Comparison of ENCODE assay signal across 12 cellular contexts in genomic region chr4:124483043-124483906, GRCh38.
DNase-seq lines count a peak whose midpoint lies in the region; TF ChIP-seq lines count a peak whose summit lies in the region.
"Had no signal": no experiment of that assay in that cellular context is flagged by ENCODE, and none has a peak within 500 bp of the region (broad histone marks: within the 10 kb centered on the region; RNA-seq: fewer than 3 reads in every experiment).

No MANE protein-coding gene starts in this region.

- TF ChIP-seq CTCF in fibroblast of lung (conservative IDR thresholded peaks at IDR 0.05 in 1 of 2, IDR thresholded peaks at IDR 0.05 in 1 of 2; ENCODE audit: low read depth in 1 of 2, low read length in 2 of 2) = no peak
- TF ChIP-seq CTCF in parathyroid adenoma (IDR thresholded peaks at IDR 0.05) = no peak
- TF ChIP-seq CTCF in GM13977 (IDR thresholded peaks at IDR 0.05; ENCODE audit: extremely low read depth, insufficient read depth, missing control alignments) = no peak
- no peak for TF ChIP-seq CTCF in sigmoid colon (IDR thresholded peaks at IDR 0.05)

- H3K79me2 ChIP-seq in fibroblast of lung (ENCODE audit: control insufficient read depth, insufficient read depth, low read length) (no peaks in the 10 kb centered on the region), parathyroid adenoma (no peaks in the 10 kb centered on the region)

- peak overlapping the region; percentile 11 for H2AFZ ChIP-seq in fibroblast of lung (ENCODE audit: low read length)
- H2AFZ ChIP-seq in parathyroid adenoma = peak overlapping the region; percentile 11

- no peak for TF ChIP-seq EP300 in sigmoid colon (IDR thresholded peaks at IDR 0.05)

- H3K4me2 ChIP-seq in fibroblast of lung (ENCODE audit: extremely low read depth, insufficient read depth, low read length) (no peak overlapping the region), parathyroid adenoma (ENCODE audit: low read length) (no peak overlapping the region)

- 35 to 45% methylated on average over 6 of the region's 6 CpGs for WGBS in sigmoid colon, 2 donors

- intact Hi-C loops in sigmoid colon (cut with DNase I) = no loop called here

- H3K9me3 ChIP-seq in fibroblast of lung (ENCODE audit: control insufficient read depth, insufficient read depth, low read depth, low read length) (no peaks in the 10 kb centered on the region), parathyroid adenoma (ENCODE audit: control insufficient read depth, low read length) (no peaks in the 10 kb centered on the region), sigmoid colon (no peaks in the 10 kb centered on the region)
- H3K9me3 ChIP-seq: testis had no signal

- in situ Hi-C loops in GM13977 (cut with MboI; ENCODE audit: low pct_unique_long_range_greater_than_20kb, low sequenced_read_pairs, unreplicated experiment) = no loop called here

- H3K27ac ChIP-seq in fibroblast of lung (ENCODE audit: insufficient read depth, low read length) (no peak overlapping the region), parathyroid adenoma (no peak overlapping the region), sigmoid colon (no peak overlapping the region)
- H3K27ac ChIP-seq: testis had no signal

- DNase-seq in NCI-H1417 (lab: John Stamatoyannopoulos, UW) = peak in 2 of 3 experiments; percentile 9 to 63
- DNase-seq in NCI-H1417 treated with DMSO at 0.1 percent for 48 hours (lab: John Stamatoyannopoulos, UW) = no peak
- DNase-seq in NCI-H748 (lab: John Stamatoyannopoulos, UW; ENCODE audit: unreplicated experiment) = peak; percentile 73
- peak; percentile 11 to 41 for DNase-seq in fibroblast of lung (ENCODE audit: low read depth in 2 of 2)
- DNase-seq in NCI-H446 treated with DMSO at 0.1 percent for 48 hours (lab: John Stamatoyannopoulos, UW) = no peak
- DNase-seq in GM13977 (ENCODE audit: low spot score) = no peak
- DNase-seq in sigmoid colon = no peak
- DNase-seq: 8988T; activated CD4-positive, alpha-beta memory T cell treated with anti-CD3 and anti-CD28 coated beads, Interleukin-2, amount 10 ng/mL, durations not matched to agents 7 days and 5 days; activated naive CD4-positive, alpha-beta T cell treated with anti-CD3 and anti-CD28 coated beads, Interleukin-2, amount 10 ng/mL, durations not matched to agents 7 days and 5 days; testis had no signal

- H3K27me3 ChIP-seq in fibroblast of lung (ENCODE audit: control insufficient read depth, insufficient read depth, low read length) = no peaks in the 10 kb centered on the region
- no peaks in the 10 kb centered on the region for H3K27me3 ChIP-seq in parathyroid adenoma (ENCODE audit: control insufficient read depth, insufficient read depth, low read length)
- H3K27me3 ChIP-seq in sigmoid colon = no peaks in the 10 kb centered on the region
- H3K27me3 ChIP-seq: testis had no signal

- no peak for TF ChIP-seq POLR2A in sigmoid colon (IDR thresholded peaks at IDR 0.05)

- no peak overlapping the region for H3K9ac ChIP-seq in fibroblast of lung (ENCODE audit: insufficient read depth, low read length)
- no peak overlapping the region for H3K9ac ChIP-seq in parathyroid adenoma

- no peaks in the 10 kb centered on the region for H3K4me1 ChIP-seq in fibroblast of lung (ENCODE audit: control insufficient read depth, extremely low read depth, insufficient read depth, low read length)
- H3K4me1 ChIP-seq in parathyroid adenoma = no peaks in the 10 kb centered on the region
- H3K4me1 ChIP-seq in sigmoid colon = no peaks in the 10 kb centered on the region

- no peaks in the 10 kb centered on the region for H4K20me1 ChIP-seq in fibroblast of lung (ENCODE audit: control insufficient read depth, extremely low read depth, insufficient read depth, low read length)

- H3K4me3 ChIP-seq in fibroblast of lung (replicated peaks in 1 of 4; ENCODE audit: control extremely low read depth in 1 of 4, insufficient read depth in 1 of 4, low read depth in 3 of 4, low read length in 4 of 4) (no peak overlapping the region), parathyroid adenoma (ENCODE audit: low read depth, low read length) (no peak overlapping the region), sigmoid colon (no peak overlapping the region)
- H3K4me3 ChIP-seq: testis had no signal

- H3K36me3 ChIP-seq in fibroblast of lung (ENCODE audit: control insufficient read depth, insufficient read depth, low read length) = no peaks in the 10 kb centered on the region
- H3K36me3 ChIP-seq in parathyroid adenoma (ENCODE audit: control insufficient read depth, insufficient read depth, low read length) = no peaks in the 10 kb centered on the region
- no peaks in the 10 kb centered on the region for H3K36me3 ChIP-seq in sigmoid colon

Comparison
In these comparisons a context has a peak if more than half of its experiments do, and no peak if none do; other contexts are left out.
1. DNase-seq: peak in NCI-H1417 (2 of 3), NCI-H748 (single experiment) and fibroblast of lung (2 of 2); none in NCI-H1417 treated with DMSO at 0.1 percent for 48 hours (single experiment), NCI-H446 treated with DMSO at 0.1 percent for 48 hours (single experiment), GM13977 (single experiment) and sigmoid colon (single experiment).